In genomic region chr5:149809919-149810691, GRCh38 we compare ENCODE assay signal across 22 cellular contexts.
DNase-seq lines count a peak whose midpoint lies in the region; ATAC-seq and TF ChIP-seq lines count a peak whose summit lies in the region.
"Had no signal": no experiment of that assay in that cellular context is flagged by ENCODE, and none has a peak within 500 bp of the region (broad histone marks: within the 10 kb centered on the region; RNA-seq: fewer than 3 reads in every experiment).

No MANE protein-coding gene starts in this region.

- H3K9me3 Mint-ChIP-seq in activated naive CD4-positive, alpha-beta T cell treated with anti-CD3 and anti-CD28 coated beads for 36 hours, result no peaks in the 10 kb centered on the region
- no peaks in the 10 kb centered on the region for H3K9me3 Mint-ChIP-seq in stimulated activated naive CD8-positive, alpha-beta T cell treated with anti-CD3 and anti-CD28 coated beads, Interleukin-15, amount 100 ng/mL, for 72 hours
- H3K9me3 Mint-ChIP-seq: activated naive CD4-positive, alpha-beta T cell treated with anti-CD3 and anti-CD28 coated beads, Interleukin-2, amount 50 U/mL, for 72 hours had no signal

- H3K4me1 Mint-ChIP-seq in activated naive CD4-positive, alpha-beta T cell treated with anti-CD3 and anti-CD28 coated beads for 36 hours (ENCODE audit: low read depth), result no peaks in the 10 kb centered on the region
- H3K4me1 Mint-ChIP-seq in stimulated activated naive CD8-positive, alpha-beta T cell treated with anti-CD3 and anti-CD28 coated beads, Interleukin-15, amount 100 ng/mL, for 72 hours, result peaks cover 35% of the 10 kb centered on the region
- H3K4me1 Mint-ChIP-seq: activated CD4-positive, alpha-beta T cell treated with anti-CD3 and anti-CD28 coated beads for 36 hours had no signal

- no peak overlapping the region for H3K4me2 ChIP-seq in neuronal stem cell (ENCODE audit: insufficient read depth, low read length, poor library complexity, severe bottlenecking)

- no peak overlapping the region for H2BK120ac ChIP-seq in neuronal stem cell (ENCODE audit: low read depth, low read length)

- no peak overlapping the region for H3K4ac ChIP-seq in neuronal stem cell (ENCODE audit: low read length)

- no peak overlapping the region for H4K91ac ChIP-seq in neuronal stem cell (ENCODE audit: low read depth, low read length, poor library complexity)

- no peak overlapping the region for H2AK5ac ChIP-seq in neuronal stem cell (ENCODE audit: low read depth, low read length)

- no peak overlapping the region for H2BK12ac ChIP-seq in neuronal stem cell (ENCODE audit: low read length)

- no peak overlapping the region for H2BK15ac ChIP-seq in neuronal stem cell (ENCODE audit: low read length)

- no peaks in the 10 kb centered on the region for H3K79me1 ChIP-seq in neuronal stem cell (ENCODE audit: low read depth, low read length)

- H3K27ac ChIP-seq in RWPE1 (peak overlapping the region; percentile 25), neuronal stem cell (replicated peaks; ENCODE audit: low read length) (no peak overlapping the region)
- H3K27ac ChIP-seq: dorsolateral prefrontal cortex, esophagus squamous epithelium, SJSA1, suprapubic skin had no signal

- H3K36me3 Mint-ChIP-seq in activated naive CD4-positive, alpha-beta T cell treated with anti-CD3 and anti-CD28 coated beads for 36 hours (ENCODE audit: low read depth), result no peaks in the 10 kb centered on the region
- H3K36me3 Mint-ChIP-seq: activated naive CD4-positive, alpha-beta T cell treated with anti-CD3 and anti-CD28 coated beads, Interleukin-2, amount 50 U/mL, for 72 hours had no signal

- H3K4me3 Mint-ChIP-seq in activated naive CD4-positive, alpha-beta T cell treated with anti-CD3 and anti-CD28 coated beads for 36 hours, result no peak overlapping the region
- no peak overlapping the region for H3K4me3 Mint-ChIP-seq in stimulated activated naive CD8-positive, alpha-beta T cell treated with anti-CD3 and anti-CD28 coated beads, Interleukin-15, amount 100 ng/mL, for 72 hours
- H3K4me3 Mint-ChIP-seq: activated CD4-positive, alpha-beta T cell treated with anti-CD3 and anti-CD28 coated beads for 36 hours had no signal

- no peak overlapping the region for H3K14ac ChIP-seq in neuronal stem cell (ENCODE audit: low read length)

- H3K27me3 Mint-ChIP-seq in activated naive CD4-positive, alpha-beta T cell treated with anti-CD3 and anti-CD28 coated beads for 36 hours (ENCODE audit: low read depth), result no peaks in the 10 kb centered on the region
- H3K27me3 Mint-ChIP-seq in stimulated activated naive CD8-positive, alpha-beta T cell treated with anti-CD3 and anti-CD28 coated beads, Interleukin-15, amount 100 ng/mL, for 72 hours, result no peaks in the 10 kb centered on the region
- H3K27me3 Mint-ChIP-seq: activated CD4-positive, alpha-beta T cell treated with anti-CD3 and anti-CD28 coated beads for 36 hours had no signal

- POLR2A ChIA-PET in RWPE1 (lab: Yijun Ruan, JAX; ENCODE audit: low non-redundant PET) (no interaction called here), HEK293T (lab: Yijun Ruan, JAX) (no interaction called here)

- no peak for TF ChIP-seq CTCF in RWPE1 (conservative IDR thresholded peaks at IDR 0.05; ENCODE audit: low read depth)
- no peak for TF ChIP-seq CTCF in GM20000 (IDR thresholded peaks at IDR 0.05; ENCODE audit: extremely low read depth, missing control alignments)

- DNase-seq in DMS79 (lab: John Stamatoyannopoulos, UW) (peak; percentile 70), NCI-H187 (lab: John Stamatoyannopoulos, UW) (peak; percentile 83 to 92), RWPE1 (ENCODE audit: low spot score) (no peak), neuronal stem cell (ENCODE audit: low spot score) (no peak), GM20000 (ENCODE audit: low spot score) (no peak), HEK293T (ENCODE audit: extremely low spot score) (no peak)
- DNase-seq in activated naive CD4-positive, alpha-beta T cell treated with anti-CD3 and anti-CD28 coated beads for 36 hours, result no peak
- DNase-seq in stimulated activated naive CD8-positive, alpha-beta T cell treated with anti-CD3 and anti-CD28 coated beads, Interleukin-15, amount 100 ng/mL, for 72 hours, result no peak
- DNase-seq: activated CD4-positive, alpha-beta T cell treated with anti-CD3 and anti-CD28 coated beads for 36 hours; activated T-cell treated with anti-CD3 and anti-CD28 coated beads for 4 hours; Calu3; dorsolateral prefrontal cortex; esophagus squamous epithelium; Kasumi-1; NCI-H2171 treated with DMSO at 0.1 percent for 48 hours; stimulated activated CD4-positive, alpha-beta T cell treated with anti-CD3 and anti-CD28 coated beads, Interleukin-2, amount 100 ng/mL, for 48 hours; T1000 had no signal

- no peak overlapping the region for H3K9ac ChIP-seq in neuronal stem cell (ENCODE audit: low read depth, low read length, poor library complexity)

- CTCF ChIA-PET in RWPE1 (lab: Yijun Ruan, JAX), result interaction anchor here (0.6 kb wide), 2 partner anchors 78 to 154 kb away, joined by 3 to 5 read pairs; no protein-coding TSS in a partner anchor
- CTCF ChIA-PET in activated naive CD4-positive, alpha-beta T cell treated with anti-CD3 and anti-CD28 coated beads for 36 hours (lab: Charles Lee), result no interaction called here
- CTCF ChIA-PET in HEK293T (lab: Yijun Ruan, JAX), result no interaction called here

- H3K27ac Mint-ChIP-seq in activated naive CD4-positive, alpha-beta T cell treated with anti-CD3 and anti-CD28 coated beads for 36 hours, result no peak overlapping the region
- H3K27ac Mint-ChIP-seq in stimulated activated naive CD8-positive, alpha-beta T cell treated with anti-CD3 and anti-CD28 coated beads, Interleukin-15, amount 100 ng/mL, for 72 hours, result peak overlapping the region in 1 of 2 donors; percentile 63
- H3K27ac Mint-ChIP-seq: activated CD4-positive, alpha-beta T cell treated with anti-CD3 and anti-CD28 coated beads for 36 hours; activated naive CD4-positive, alpha-beta T cell treated with anti-CD3 and anti-CD28 coated beads, Interleukin-2, amount 50 U/mL, for 72 hours had no signal

- intact Hi-C loops in activated naive CD4-positive, alpha-beta T cell treated with anti-CD3 and anti-CD28 coated beads for 36 hours (cut with micrococcal nuclease), result no loop called here

- H3K4me3 ChIP-seq in neuronal stem cell (ENCODE audit: low read length in 2 of 2), result peak overlapping the region in 1 of 2 donors; percentile 42
- H3K4me3 ChIP-seq: dorsolateral prefrontal cortex, esophagus squamous epithelium, HAP-1, SJSA1, suprapubic skin had no signal

- peaks cover 3 to 5% of the 10 kb centered on the region in 2 donors for H3K4me1 ChIP-seq in neuronal stem cell (ENCODE audit: control insufficient read depth in 2 of 2, insufficient read depth in 1 of 2, low read depth in 1 of 2, low read length in 2 of 2)
- H3K4me1 ChIP-seq: HAP-1 had no signal

- no peak for ATAC-seq in stimulated activated naive CD8-positive, alpha-beta T cell treated with anti-CD3 and anti-CD28 coated beads, Interleukin-15, amount 100 ng/mL, for 72 hours
- ATAC-seq: activated CD4-positive, alpha-beta T cell treated with anti-CD3 and anti-CD28 coated beads for 36 hours; activated naive CD4-positive, alpha-beta T cell treated with anti-CD3 and anti-CD28 coated beads, Interleukin-2, amount 50 U/mL, for 72 hours; sciatic nerve had no signal

- WGBS in neuronal stem cell (ENCODE audit: extremely low coverage in 2 of 2, insufficient read length in 2 of 2, insufficient replicate concordance in 1 of 2), 2 donors, result no CpG with 5 or more reads among the region's 9 CpGs

- H4K8ac ChIP-seq in neuronal stem cell (ENCODE audit: low read depth, low read length), result no peak overlapping the region

- H3K9me3 ChIP-seq in neuronal stem cell (replicated peaks in 1 of 2; ENCODE audit: control insufficient read depth in 2 of 2, insufficient read depth in 1 of 2, low read depth in 1 of 2, low read length in 2 of 2), result no peaks in the 10 kb centered on the region
- H3K9me3 ChIP-seq: esophagus squamous epithelium, HAP-1, SJSA1, suprapubic skin had no signal

- no peaks in the 10 kb centered on the region for H3K36me3 ChIP-seq in neuronal stem cell (replicated peaks in 1 of 2; ENCODE audit: control insufficient read depth in 2 of 2, insufficient read depth in 2 of 2, low read length in 2 of 2)
- H3K36me3 ChIP-seq: HAP-1, SJSA1, suprapubic skin had no signal

- H2BK5ac ChIP-seq in neuronal stem cell (ENCODE audit: low read length), result no peak overlapping the region

- peaks cover 0 to 18% (median 0%) of the 10 kb centered on the region in 3 experiments for H3K27me3 ChIP-seq in neuronal stem cell (ENCODE audit: control insufficient read depth in 3 of 3, insufficient read depth in 3 of 3, low read depth in 1 of 3, low read length in 3 of 3)
- H3K27me3 ChIP-seq: dorsolateral prefrontal cortex, esophagus squamous epithelium, SJSA1, suprapubic skin had no signal

- no peak overlapping the region for H3K23ac ChIP-seq in neuronal stem cell (ENCODE audit: low read depth, low read length, poor library complexity)

- H2AFZ ChIP-seq in neuronal stem cell (ENCODE audit: low read length), result no peak overlapping the region

- H3K18ac ChIP-seq in neuronal stem cell (ENCODE audit: low read length), result peak overlapping the region; percentile 32

TF ChIP-seq in HEK293T, 16 proteins besides CTCF, POLR2A, EP300 and RAD21:
- TF ChIP-seq CTBP1 (IDR thresholded peaks at IDR 0.05; ENCODE audit: borderline replicate concordance) (no peak), ARNT (IDR thresholded peaks at IDR 0.05) (no peak), NFRKB (IDR thresholded peaks at IDR 0.05) (no peak), ELF4 (IDR thresholded peaks at IDR 0.05) (no peak), SUZ12 (IDR thresholded peaks at IDR 0.05) (no peak), FOXA1 (IDR thresholded peaks at IDR 0.05) (no peak), L3MBTL2 (conservative IDR thresholded peaks at IDR 0.05) (no peak)

Comparison
In these comparisons a context has a peak if more than half of its experiments do, and no peak if none do; other contexts are left out.
1. DNase-seq: peak in DMS79 (single experiment) and NCI-H187 (2 of 2); none in RWPE1 (single experiment), neuronal stem cell (single experiment), GM20000 (single experiment), activated naive CD4-positive, alpha-beta T cell treated with anti-CD3 and anti-CD28 coated beads for 36 hours (single experiment), HEK293T (single experiment) and stimulated activated naive CD8-positive, alpha-beta T cell treated with anti-CD3 and anti-CD28 coated beads, Interleukin-15, amount 100 ng/mL, for 72 hours (0 of 2).